In the genomic region with DNA sequence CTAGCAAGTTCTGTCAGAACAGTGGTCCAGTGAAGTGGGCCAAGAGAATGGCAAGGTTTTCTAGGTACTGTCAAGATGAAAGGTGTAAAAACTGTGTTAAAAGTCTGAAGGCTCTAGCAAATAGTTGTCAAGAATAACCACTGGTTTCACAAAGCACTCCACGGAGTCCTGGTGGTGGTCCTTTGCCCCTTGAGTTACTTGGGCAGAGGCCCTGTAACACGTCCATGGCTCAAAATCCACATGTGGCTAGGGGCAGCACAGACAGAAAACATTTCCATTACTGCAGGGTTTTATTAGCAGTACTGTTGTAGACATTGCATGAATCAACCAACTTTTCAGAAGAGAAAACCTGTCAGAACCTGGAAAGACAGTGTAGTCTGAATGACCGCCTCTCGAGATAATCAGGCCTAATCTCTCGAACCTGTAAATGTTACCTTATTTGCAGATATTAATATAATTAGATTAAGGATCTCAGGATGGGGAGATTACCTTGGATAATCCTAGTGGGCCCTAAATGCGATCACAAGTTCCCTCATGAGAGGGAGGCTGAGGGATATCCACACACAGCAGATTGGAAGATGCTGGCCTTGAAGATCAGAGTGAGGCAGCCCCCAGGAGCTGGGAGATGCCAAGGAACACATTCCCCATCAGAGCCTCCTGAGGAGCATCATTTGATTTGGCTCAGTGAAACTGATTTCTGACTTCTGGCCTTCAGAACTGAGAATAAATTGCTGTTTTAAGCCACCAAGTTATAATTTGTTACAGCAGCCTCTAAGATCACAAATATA, we compare ENCODE assay signal across 1 cellular context.
A peak's percentile ranks its signal among the peaks of the same experiment; 100 is the strongest.
TF ChIP-seq lines count a peak whose summit lies in the region.

No MANE protein-coding gene starts in this region.

TF ChIP-seq in K562, 482 proteins besides CTCF, POLR2A, EP300 and RAD21:
- TF ChIP-seq POLR2AphosphoS2 (IDR thresholded peaks at IDR 0.05; ENCODE audit: low read length) (0 out of 2 replicates have a peak, but pooled peaks have one; percentile 20), POLR2AphosphoS5 (IDR thresholded peaks at IDR 0.05; ENCODE audit: control insufficient read depth, insufficient read depth, low read depth, low read length) (peak; percentile 24; the same call in 1 of the 2 replicates), FOXJ2 (tag; IDR thresholded peaks at IDR 0.05) (no peak), HIVEP1 (CRISPR knock-in tag; IDR thresholded peaks at IDR 0.05) (no peak), HDAC1 (IDR thresholded peaks at IDR 0.05) (no peak), ZNF57 (CRISPR knock-in tag; IDR thresholded peaks at IDR 0.05) (no peak)
TF ChIP-seq in K562: peak in this region for 2.
